15 cellular contexts compared by ENCODE assay signal in the genomic region with DNA sequence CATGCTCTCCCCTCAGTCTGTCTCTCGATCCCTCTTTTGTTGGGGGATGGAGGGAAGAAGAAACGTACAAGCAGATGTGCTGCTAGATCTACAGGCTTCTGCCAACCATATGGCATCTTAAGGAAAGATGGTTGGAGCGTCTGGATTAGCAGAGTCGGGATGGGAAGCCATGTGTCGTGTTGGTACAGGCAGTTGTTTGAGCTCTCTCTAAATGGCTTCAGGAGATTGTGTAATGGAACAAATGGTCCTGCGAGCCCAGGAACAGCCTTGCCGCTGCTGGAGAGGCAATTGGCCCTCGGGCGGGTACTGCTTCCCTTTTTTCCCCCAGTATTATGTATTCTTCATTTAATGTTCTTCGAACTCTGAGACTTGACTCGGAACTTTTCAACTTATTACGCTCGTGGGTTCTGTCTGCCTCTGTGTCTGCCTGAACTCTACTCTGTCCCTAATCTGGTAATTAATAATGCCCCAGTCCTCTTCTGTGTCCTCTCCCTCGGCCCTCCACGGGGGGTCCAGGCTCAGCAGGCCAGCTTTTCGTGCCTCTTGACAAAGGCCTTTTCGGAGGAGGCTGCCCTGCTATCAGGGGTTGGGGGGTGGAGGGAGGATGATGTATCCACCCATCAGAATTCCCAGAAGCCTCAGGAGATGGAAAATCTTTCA.
DNase-seq lines count a peak whose midpoint lies in the region; ATAC-seq and TF ChIP-seq lines count a peak whose summit lies in the region.
"Had no signal": no experiment of that assay in that cellular context is flagged by ENCODE, and none has a peak within 500 bp of the region (broad histone marks: within the 10 kb centered on the region; RNA-seq: fewer than 3 reads in every experiment).

No MANE protein-coding gene starts in this region.

- ATAC-seq in left lobe of liver: peak; percentile 24
- ATAC-seq in CD8-positive, alpha-beta T cell: no peak
- ATAC-seq: activated CD8-positive, alpha-beta memory T cell treated with anti-CD3 and anti-CD28 coated beads, Interleukin-2, amount 10 ng/mL, durations not matched to agents 7 days and 5 days had no signal

- H3K27me3 Mint-ChIP-seq in CD14-positive monocyte (ENCODE audit: low read depth in 3 of 3): peaks cover 0 to 7% (median 0%) of the 10 kb centered on the region in 3 donors
- H3K27me3 Mint-ChIP-seq in CD8-positive, alpha-beta T cell (ENCODE audit: low read depth): no peaks in the 10 kb centered on the region
- no peaks in the 10 kb centered on the region for H3K27me3 Mint-ChIP-seq in activated T-cell treated with anti-CD3 and anti-CD28 coated beads, Interleukin-2, amount 50 U/mL, for 24 hours
- H3K27me3 Mint-ChIP-seq: activated CD8-positive, alpha-beta memory T cell treated with anti-CD3 and anti-CD28 coated beads, Interleukin-2, amount 10 ng/mL, durations not matched to agents 7 days and 5 days; activated naive CD4-positive, alpha-beta T cell treated with anti-CD3 and anti-CD28 coated beads, Interleukin-2, amount 10 ng/mL, durations not matched to agents 7 days and 5 days had no signal

- POLR2A ChIA-PET in CD8-positive, alpha-beta T cell (lab: Charles Lee): no interaction called here

- no peak for TF ChIP-seq CTCF in CD14-positive monocyte (IDR thresholded peaks at IDR 0.05)
- TF ChIP-seq CTCF in CD8-positive, alpha-beta T cell (IDR thresholded peaks at IDR 0.05): no peak

- peak overlapping the region; percentile 65 to 72 for H3K4me3 Mint-ChIP-seq in CD14-positive monocyte
- H3K4me3 Mint-ChIP-seq in CD8-positive, alpha-beta T cell: no peak overlapping the region
- no peak overlapping the region for H3K4me3 Mint-ChIP-seq in activated T-cell treated with anti-CD3 and anti-CD28 coated beads, Interleukin-2, amount 50 U/mL, for 24 hours
- H3K4me3 Mint-ChIP-seq: activated CD8-positive, alpha-beta memory T cell treated with anti-CD3 and anti-CD28 coated beads, Interleukin-2, amount 10 ng/mL, durations not matched to agents 7 days and 5 days; activated naive CD4-positive, alpha-beta T cell treated with anti-CD3 and anti-CD28 coated beads, Interleukin-2, amount 10 ng/mL, durations not matched to agents 7 days and 5 days had no signal

- H3K36me3 Mint-ChIP-seq in CD14-positive monocyte: peaks cover 8 to 26% of the 10 kb centered on the region in 2 donors
- H3K36me3 Mint-ChIP-seq in CD8-positive, alpha-beta T cell: peaks cover 24% of the 10 kb centered on the region
- peaks cover 10% of the 10 kb centered on the region for H3K36me3 Mint-ChIP-seq in activated T-cell treated with anti-CD3 and anti-CD28 coated beads, Interleukin-2, amount 50 U/mL, for 24 hours (ENCODE audit: low read depth)

- H3K27ac ChIP-seq in CD8-positive, alpha-beta T cell (ENCODE audit: low read depth, low read length): no peak overlapping the region
- H3K27ac ChIP-seq: parathyroid adenoma, thyroid gland had no signal

- H3K4me3 ChIP-seq in CD8-positive, alpha-beta T cell (ENCODE audit: low read depth, low read length): no peak overlapping the region
- H3K4me3 ChIP-seq: thyroid gland had no signal

- intact Hi-C loops in CD14-positive monocyte (cut with micrococcal nuclease): loop anchor here in 1 of 2 donors (10.0 kb wide), 3 partner anchors 186 to 574 kb away; no protein-coding TSS in a partner anchor
- intact Hi-C loops in CD8-positive, alpha-beta T cell (cut with DNase I, micrococcal nuclease): no loop called here

- peak overlapping the region; percentile 80 to 92 (median 91) for H3K27ac Mint-ChIP-seq in CD14-positive monocyte
- H3K27ac Mint-ChIP-seq in CD8-positive, alpha-beta T cell: no peak overlapping the region
- no peak overlapping the region for H3K27ac Mint-ChIP-seq in activated T-cell treated with anti-CD3 and anti-CD28 coated beads, Interleukin-2, amount 50 U/mL, for 24 hours
- H3K27ac Mint-ChIP-seq: activated CD8-positive, alpha-beta memory T cell treated with anti-CD3 and anti-CD28 coated beads, Interleukin-2, amount 10 ng/mL, durations not matched to agents 7 days and 5 days; activated naive CD4-positive, alpha-beta T cell treated with anti-CD3 and anti-CD28 coated beads, Interleukin-2, amount 10 ng/mL, durations not matched to agents 7 days and 5 days had no signal

- no peaks in the 10 kb centered on the region for H3K4me1 ChIP-seq in CD8-positive, alpha-beta T cell (ENCODE audit: insufficient read depth, low read length)
- H3K4me1 ChIP-seq: parathyroid adenoma had no signal

- DNase-seq in CD14-positive monocyte (ENCODE audit: low spot score): no peak
- peak; percentile 86 for DNase-seq in MV-4-11 (lab: John Stamatoyannopoulos, UW)
- DNase-seq in SIG-M5 (lab: John Stamatoyannopoulos, UW): peak; percentile 58
- no peak for DNase-seq in left lobe of liver (ENCODE audit: low spot score)
- DNase-seq in CD8-positive, alpha-beta T cell: no peak
- DNase-seq in activated T-cell treated with anti-CD3 and anti-CD28 coated beads, Interleukin-2, amount 50 U/mL, for 24 hours: no peak
- no peak for DNase-seq in putamen (ENCODE audit: low spot score)
- no peak for DNase-seq in activated effector memory CD4-positive, alpha-beta T cell treated with Interleukin-2 at 50 U/mL for 16 hours
- DNase-seq: activated CD8-positive, alpha-beta memory T cell treated with anti-CD3 and anti-CD28 coated beads, Interleukin-2, amount 10 ng/mL, durations not matched to agents 7 days and 5 days; activated naive CD4-positive, alpha-beta T cell treated with anti-CD3 and anti-CD28 coated beads, Interleukin-2, amount 10 ng/mL, durations not matched to agents 7 days and 5 days; foreskin melanocyte; NCI-H1105 treated with DMSO at 0.1 percent for 48 hours; NCI-H748 treated with DMSO at 0.1 percent for 48 hours; thyroid gland had no signal

- CTCF ChIA-PET in CD8-positive, alpha-beta T cell (lab: Charles Lee): no interaction called here

- H3K9me3 Mint-ChIP-seq in CD14-positive monocyte: no peaks in the 10 kb centered on the region
- H3K9me3 Mint-ChIP-seq in CD8-positive, alpha-beta T cell: no peaks in the 10 kb centered on the region
- no peaks in the 10 kb centered on the region for H3K9me3 Mint-ChIP-seq in activated T-cell treated with anti-CD3 and anti-CD28 coated beads, Interleukin-2, amount 50 U/mL, for 24 hours
- H3K9me3 Mint-ChIP-seq: activated naive CD4-positive, alpha-beta T cell treated with anti-CD3 and anti-CD28 coated beads, Interleukin-2, amount 10 ng/mL, durations not matched to agents 7 days and 5 days had no signal

- H3K4me1 Mint-ChIP-seq in CD14-positive monocyte: peaks cover 44% of the 10 kb centered on the region
- peaks cover 14% of the 10 kb centered on the region for H3K4me1 Mint-ChIP-seq in CD8-positive, alpha-beta T cell (ENCODE audit: low read depth)
- peaks cover 9% of the 10 kb centered on the region for H3K4me1 Mint-ChIP-seq in activated T-cell treated with anti-CD3 and anti-CD28 coated beads, Interleukin-2, amount 50 U/mL, for 24 hours (ENCODE audit: low read depth)

- no peaks in the 10 kb centered on the region for H3K27me3 ChIP-seq in CD8-positive, alpha-beta T cell (ENCODE audit: insufficient read depth, low read length)
- H3K27me3 ChIP-seq: thyroid gland had no signal

- H3K9me3 ChIP-seq in CD8-positive, alpha-beta T cell (ENCODE audit: low read length): no peaks in the 10 kb centered on the region
- H3K9me3 ChIP-seq: thyroid gland had no signal

- no peaks in the 10 kb centered on the region for H3K36me3 ChIP-seq in CD8-positive, alpha-beta T cell (ENCODE audit: insufficient read depth, low read length)
- H3K36me3 ChIP-seq: thyroid gland had no signal

Comparison
In these comparisons a context has a peak if more than half of its experiments do, and no peak if none do; other contexts are left out.
1. DNase-seq: peak in MV-4-11 (single experiment) and SIG-M5 (single experiment); none in CD14-positive monocyte (single experiment), left lobe of liver (single experiment), CD8-positive, alpha-beta T cell (0 of 7), activated T-cell treated with anti-CD3 and anti-CD28 coated beads, Interleukin-2, amount 50 U/mL, for 24 hours (single experiment), putamen (single experiment) and activated effector memory CD4-positive, alpha-beta T cell treated with Interleukin-2 at 50 U/mL for 16 hours (single experiment).
2. H3K27ac Mint-ChIP-seq: peak in CD14-positive monocyte (7 of 7); none in CD8-positive, alpha-beta T cell (single experiment) and activated T-cell treated with anti-CD3 and anti-CD28 coated beads, Interleukin-2, amount 50 U/mL, for 24 hours (single experiment).
3. H3K4me3 Mint-ChIP-seq: peak in CD14-positive monocyte (2 of 2); none in CD8-positive, alpha-beta T cell (single experiment) and activated T-cell treated with anti-CD3 and anti-CD28 coated beads, Interleukin-2, amount 50 U/mL, for 24 hours (single experiment).